26 cellular contexts compared by ENCODE assay signal in the genomic region with DNA sequence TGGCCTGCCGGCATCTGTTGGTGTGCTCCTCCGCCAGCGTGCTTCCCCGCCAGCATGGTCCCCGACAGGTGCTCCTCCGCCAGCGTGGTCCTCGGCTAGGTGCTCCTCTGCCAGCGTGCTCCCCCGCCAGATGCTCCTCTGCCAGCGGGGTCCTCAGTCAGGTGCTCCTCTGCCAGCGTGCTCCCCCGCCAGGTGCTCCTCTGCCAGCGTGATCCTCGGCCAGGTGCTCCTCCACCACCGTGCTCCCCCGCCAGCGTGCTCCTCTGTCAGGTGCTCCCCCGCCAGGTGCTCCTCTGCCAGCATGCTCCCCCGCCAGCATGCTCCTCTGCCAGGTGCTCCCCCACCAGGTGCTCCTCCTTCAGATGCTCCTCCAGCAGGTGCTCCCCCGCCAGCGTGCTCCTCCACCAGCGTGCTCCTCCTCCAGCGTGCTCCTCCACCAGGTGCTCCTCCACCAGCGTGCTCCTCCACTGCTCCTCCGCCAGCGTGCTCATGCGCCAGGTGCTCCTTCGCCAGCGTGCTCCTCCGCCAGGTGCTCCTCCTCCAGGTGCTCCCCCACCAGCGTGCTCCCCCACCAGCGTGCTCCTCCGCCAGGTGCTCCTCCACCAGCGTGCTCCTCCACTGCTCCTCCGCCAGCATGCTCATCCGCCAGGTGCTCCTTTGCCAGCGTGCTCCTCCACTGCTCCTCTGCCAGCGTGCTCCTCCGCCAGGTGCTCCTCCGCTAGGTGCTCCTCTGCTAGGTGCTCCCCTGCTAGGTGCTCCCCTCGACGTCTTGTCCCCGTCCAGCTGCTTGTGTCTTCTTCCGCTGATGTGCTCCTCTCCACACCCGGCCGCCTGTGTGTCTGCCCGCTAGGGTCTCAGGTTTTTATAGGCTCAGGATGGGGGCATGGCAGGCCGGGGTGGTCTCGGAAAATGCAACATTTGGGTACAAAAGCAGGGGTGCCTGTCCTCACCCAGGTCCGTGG.
"Had no signal": no experiment of that assay in that cellular context is flagged by ENCODE, and none has a peak within 500 bp of the region (broad histone marks: within the 10 kb centered on the region; RNA-seq: fewer than 3 reads in every experiment).

No MANE protein-coding gene starts in this region.

- H3K9me3 ChIP-seq: lower lobe of right lung, pancreas, prostate gland, thyroid gland, vagina had no signal

- H3K4me3 ChIP-seq: heart right ventricle, left lung, lower lobe of right lung, mucosa of descending colon, pancreas, prostate gland, sigmoid colon, spleen, thyroid gland, vagina had no signal

- H3K27ac ChIP-seq: heart right ventricle, left lung, lower lobe of right lung, pancreas, prostate gland, sigmoid colon, spleen, thyroid gland, vagina had no signal

- H3K27me3 Mint-ChIP-seq: naive thymus-derived CD4-positive, alpha-beta T cell; stimulated activated memory B cell treated with anti-CD40 and anti-IgM and Interleukin-4, amounts not matched to agents 10 μg/mL and 1 μg/mL and 100 μg/mL, for 72 hours; stimulated activated naive CD8-positive, alpha-beta T cell treated with anti-CD3 and anti-CD28 coated beads, Interleukin-15, amount 100 ng/mL, for 72 hours had no signal

- ATAC-seq: heart right ventricle; left colon; left lung; lower lobe of right lung; mucosa of descending colon; naive thymus-derived CD4-positive, alpha-beta T cell; natural killer cell treated with Interleukin-12 subunit alpha and Interleukin-12 subunit beta and Interleukin-15 and Interleukin-18, amount 100 ng/mL, for 72 hours; pancreas; right cardiac atrium; stimulated activated memory B cell treated with anti-CD40 and anti-IgM and Interleukin-4, amounts not matched to agents 10 μg/mL and 1 μg/mL and 100 μg/mL, for 72 hours; stimulated activated naive CD8-positive, alpha-beta T cell treated with anti-CD3 and anti-CD28 coated beads, Interleukin-15, amount 100 ng/mL, for 72 hours had no signal

- H3K36me3 ChIP-seq: heart right ventricle, left lung, lower lobe of right lung, pancreas, prostate gland, sigmoid colon, spleen, thyroid gland, vagina had no signal

- H3K27me3 ChIP-seq: heart right ventricle, left lung, pancreas, sigmoid colon, spleen, thyroid gland, vagina had no signal

- DNase-seq: hippocampal formation; left colon; lower lobe of right lung; mammary epithelial cell; midbrain; naive thymus-derived CD4-positive, alpha-beta T cell; nucleus accumbens; retina; sigmoid colon; small intestine; spleen; stimulated activated CD4-positive, alpha-beta T cell treated with anti-CD3 and anti-CD28 coated beads, Interleukin-4, amount 100 ng/mL, for 4 hours; stimulated activated CD8-positive, alpha-beta memory T cell treated with anti-CD3 and anti-CD28 coated beads, Interleukin-4, amount 100 ng/mL, for 48 hours; stimulated activated naive CD4-positive, alpha-beta T cell treated with Interleukin-2 at 50 U/mL for 16 hours; stimulated activated naive CD8-positive, alpha-beta T cell treated with anti-CD3 and anti-CD28 coated beads, Interleukin-15, amount 100 ng/mL, for 72 hours; thyroid gland had no signal

- FAIRE-seq: keratinocyte, pancreas, small intestine had no signal

- H3K9me3 Mint-ChIP-seq: natural killer cell treated with Interleukin-12 subunit alpha and Interleukin-12 subunit beta and Interleukin-15 and Interleukin-18, amount 100 ng/mL, for 72 hours had no signal

- H3K4me1 Mint-ChIP-seq: stimulated activated memory B cell treated with anti-CD40 and anti-IgM and Interleukin-4, amounts not matched to agents 10 μg/mL and 1 μg/mL and 100 μg/mL, for 72 hours had no signal

- H3K4me3 Mint-ChIP-seq: naive thymus-derived CD4-positive, alpha-beta T cell; natural killer cell treated with Interleukin-12 subunit alpha and Interleukin-12 subunit beta and Interleukin-15 and Interleukin-18, amount 100 ng/mL, for 72 hours; stimulated activated memory B cell treated with anti-CD40 and anti-IgM and Interleukin-4, amounts not matched to agents 10 μg/mL and 1 μg/mL and 100 μg/mL, for 72 hours; stimulated activated naive CD8-positive, alpha-beta T cell treated with anti-CD3 and anti-CD28 coated beads, Interleukin-15, amount 100 ng/mL, for 72 hours had no signal

- H3K4me1 ChIP-seq: heart right ventricle, left lung, lower lobe of right lung, pancreas, prostate gland, sigmoid colon, spleen, thyroid gland, vagina had no signal

- H3K27ac Mint-ChIP-seq: natural killer cell treated with Interleukin-12 subunit alpha and Interleukin-12 subunit beta and Interleukin-15 and Interleukin-18, amount 100 ng/mL, for 72 hours; stimulated activated memory B cell treated with anti-CD40 and anti-IgM and Interleukin-4, amounts not matched to agents 10 μg/mL and 1 μg/mL and 100 μg/mL, for 72 hours had no signal
